Comparison of ENCODE assay signal across 16 cellular contexts in genomic region chr21:45088729-45089128, GRCh38. TPM values are rescaled to one million over a fixed set of nuclear protein-coding genes. Genes with fewer than 3 reads are reported as not detected.
DNase-seq lines count a peak whose midpoint lies in the region; ATAC-seq, FAIRE-seq and TF ChIP-seq lines count a peak whose summit lies in the region.
"Had no signal": no experiment of that assay in that cellular context is flagged by ENCODE, and none has a peak within 500 bp of the region (broad histone marks: within the 10 kb centered on the region; RNA-seq: fewer than 3 reads in every experiment).

No MANE protein-coding gene starts in this region.

- DNase-seq in activated CD8-positive, alpha-beta T cell treated with anti-CD3 and anti-CD28 coated beads for 36 hours, result peak; percentile 43
- no peak for DNase-seq in activated CD8-positive, alpha-beta T cell treated with anti-CD3 and anti-CD28 coated beads, Interleukin-2, amount 10 ng/mL, durations not matched to agents 7 days and 5 days
- peak; percentile 21 for DNase-seq in LHCN-M2 (ENCODE audit: low read depth)
- DNase-seq in trophoblast cell, result peak; percentile 21 to 26
- DNase-seq in upper lobe of left lung, result no peak
- DNase-seq in dermis blood vessel endothelial cell, result no peak
- no peak for DNase-seq in urothelium cell line (ENCODE audit: low spot score)
- DNase-seq: NCI-H1105 treated with DMSO at 0.1 percent for 48 hours, NCI-H187, NCI-H446 treated with DMSO at 0.1 percent for 48 hours, NCI-H748 treated with DMSO at 0.1 percent for 48 hours, Peyer's patch, SHP77 had no signal

- H2BK120ac ChIP-seq in trophoblast cell (ENCODE audit: insufficient read depth, low read length, poor library complexity), result no peak overlapping the region

- no peaks in the 10 kb centered on the region for H3K27me3 ChIP-seq in trophoblast cell (ENCODE audit: insufficient read depth, low read length)
- no peaks in the 10 kb centered on the region for H3K27me3 ChIP-seq in upper lobe of left lung
- H3K27me3 ChIP-seq: Peyer's patch had no signal

- H2AFZ ChIP-seq in trophoblast cell (ENCODE audit: insufficient read depth, low read length, poor library complexity), result no peak overlapping the region
- H2AFZ ChIP-seq: GM23338 had no signal

- no peak overlapping the region for H3K23ac ChIP-seq in trophoblast cell (ENCODE audit: low read length)

- CTCF ChIA-PET in activated CD8-positive, alpha-beta T cell treated with anti-CD3 and anti-CD28 coated beads for 36 hours (lab: Charles Lee), result interaction anchor here (1.1 to 3.2 kb wide), 4 partner anchors 12 to 49 kb away, joined by 3 to 10 read pairs (median 5); no protein-coding TSS in a partner anchor
- CTCF ChIA-PET in activated CD8-positive, alpha-beta T cell treated with anti-CD3 and anti-CD28 coated beads, Interleukin-2, amount 10 ng/mL, durations not matched to agents 7 days and 5 days (lab: Charles Lee), result interaction anchor here (2.0 to 2.8 kb wide), 3 partner anchors 11 to 40 kb away, joined by 7 to 18 read pairs (median 10); no protein-coding TSS in a partner anchor

- FAIRE-seq in urothelium cell line (lab: Jason Lieb, UNC), result no peak
- FAIRE-seq: GM12878 had no signal

- H3K4me3 ChIP-seq in trophoblast cell (ENCODE audit: low read depth, low read length), result no peak overlapping the region
- no peak overlapping the region for H3K4me3 ChIP-seq in upper lobe of left lung
- H3K4me3 ChIP-seq: GM12878, GM23338, Peyer's patch had no signal

- TF ChIP-seq EP300 in upper lobe of left lung (IDR thresholded peaks at IDR 0.05), result no peak

- intact Hi-C loops in activated CD8-positive, alpha-beta T cell treated with anti-CD3 and anti-CD28 coated beads for 36 hours (cut with micrococcal nuclease), result no loop called here

- ATAC-seq in activated CD8-positive, alpha-beta T cell treated with anti-CD3 and anti-CD28 coated beads for 36 hours, result no peak
- ATAC-seq in activated CD8-positive, alpha-beta T cell treated with anti-CD3 and anti-CD28 coated beads, Interleukin-2, amount 10 ng/mL, durations not matched to agents 7 days and 5 days, result no peak
- ATAC-seq in activated T-helper 17 cell treated with anti-CD3 and anti-CD28 coated beads, Interleukin-2, amount 50 U/mL, for 72 hours (replicated peaks), result peak; percentile 67
- ATAC-seq in upper lobe of left lung (ENCODE audit: low FRiP score in 2 of 2), result no peak
- ATAC-seq: GM12878, GM23338 had no signal

- no peak overlapping the region for H3K27ac ChIP-seq in trophoblast cell (ENCODE audit: low read depth, low read length)
- no peak overlapping the region for H3K27ac ChIP-seq in upper lobe of left lung
- H3K27ac ChIP-seq: Peyer's patch had no signal

- peaks cover 77% of the 10 kb centered on the region for H3K4me1 Mint-ChIP-seq in activated CD8-positive, alpha-beta T cell treated with anti-CD3 and anti-CD28 coated beads for 36 hours (ENCODE audit: low read depth)
- H3K4me1 Mint-ChIP-seq in activated CD8-positive, alpha-beta T cell treated with anti-CD3 and anti-CD28 coated beads, Interleukin-2, amount 10 ng/mL, durations not matched to agents 7 days and 5 days (ENCODE audit: low read depth), result peaks cover 80% of the 10 kb centered on the region
- peaks cover 47% of the 10 kb centered on the region for H3K4me1 Mint-ChIP-seq in activated T-helper 17 cell treated with anti-CD3 and anti-CD28 coated beads, Interleukin-2, amount 50 U/mL, for 72 hours

- H4K8ac ChIP-seq in trophoblast cell (ENCODE audit: low read depth, low read length), result no peak overlapping the region

- H2AK5ac ChIP-seq in trophoblast cell (ENCODE audit: low read length), result no peak overlapping the region

- no peak overlapping the region for H4K91ac ChIP-seq in trophoblast cell (ENCODE audit: low read depth, low read length)

- H2BK12ac ChIP-seq in trophoblast cell (ENCODE audit: low read length), result no peak overlapping the region

- H3K36me3 ChIP-seq in trophoblast cell (ENCODE audit: control insufficient read depth in 1 of 2, insufficient read depth in 2 of 2, low read length in 2 of 2), result no peaks in the 10 kb centered on the region
- no peaks in the 10 kb centered on the region for H3K36me3 ChIP-seq in upper lobe of left lung
- H3K36me3 ChIP-seq: Peyer's patch had no signal

- H3K79me1 ChIP-seq in trophoblast cell (ENCODE audit: low read length), result no peaks in the 10 kb centered on the region

- H3K4me1 ChIP-seq in trophoblast cell (ENCODE audit: control insufficient read depth in 1 of 2, insufficient read depth in 2 of 2, low read length in 2 of 2) (peaks cover 4 to 9% of the 10 kb centered on the region in 2 experiments), upper lobe of left lung (peaks cover 31 to 54% (median 39%) of the 10 kb centered on the region in 4 donors)

- no peaks in the 10 kb centered on the region for H3K79me2 ChIP-seq in trophoblast cell (ENCODE audit: control insufficient read depth, insufficient read depth, low read length, poor library complexity)

- TF ChIP-seq CTCF in activated CD8-positive, alpha-beta T cell treated with anti-CD3 and anti-CD28 coated beads for 36 hours (IDR thresholded peaks at IDR 0.05), result no peak
- no peak for TF ChIP-seq CTCF in upper lobe of left lung (IDR thresholded peaks at IDR 0.05)

- no peak for TF ChIP-seq POLR2A in upper lobe of left lung (IDR thresholded peaks at IDR 0.05)

- H3K9me3 ChIP-seq in trophoblast cell (ENCODE audit: insufficient read depth, low read depth, low read length) (no peaks in the 10 kb centered on the region), upper lobe of left lung (no peaks in the 10 kb centered on the region)
- H3K9me3 ChIP-seq: Peyer's patch had no signal

- H3K4ac ChIP-seq in trophoblast cell (ENCODE audit: low read depth, low read length), result no peak overlapping the region

- whole genome bisulfite sequencing in trophoblast cell (ENCODE audit: extremely low coverage, insufficient coverage, insufficient read length), result no CpG with 5 or more reads among the region's 8 CpGs
- WGBS in upper lobe of left lung, 2 donors, result 90% methylated on average over 8 of the region's 8 CpGs

- H3K36me3 Mint-ChIP-seq in activated CD8-positive, alpha-beta T cell treated with anti-CD3 and anti-CD28 coated beads for 36 hours (ENCODE audit: low read depth), result peaks cover 11% of the 10 kb centered on the region
- peaks cover 18% of the 10 kb centered on the region for H3K36me3 Mint-ChIP-seq in activated CD8-positive, alpha-beta T cell treated with anti-CD3 and anti-CD28 coated beads, Interleukin-2, amount 10 ng/mL, durations not matched to agents 7 days and 5 days (ENCODE audit: low read depth)
- no peaks in the 10 kb centered on the region for H3K36me3 Mint-ChIP-seq in activated T-helper 17 cell treated with anti-CD3 and anti-CD28 coated beads, Interleukin-2, amount 50 U/mL, for 72 hours (ENCODE audit: low read depth)

- H2BK5ac ChIP-seq in trophoblast cell (ENCODE audit: low read depth, low read length, poor library complexity), result no peak overlapping the region

- POLR2A ChIA-PET in activated CD8-positive, alpha-beta T cell treated with anti-CD3 and anti-CD28 coated beads for 36 hours (lab: Charles Lee), result interaction anchor here (0.9 to 1.5 kb wide), 4 partner anchors 10 to 17 kb away, joined by 3 to 4 read pairs (median 4); partner anchors contain the start of gene ADARB1
- POLR2A ChIA-PET in activated CD8-positive, alpha-beta T cell treated with anti-CD3 and anti-CD28 coated beads, Interleukin-2, amount 10 ng/mL, durations not matched to agents 7 days and 5 days (lab: Charles Lee), result no interaction called here

- no peaks in the 10 kb centered on the region for H3K9me3 Mint-ChIP-seq in activated CD8-positive, alpha-beta T cell treated with anti-CD3 and anti-CD28 coated beads for 36 hours
- no peaks in the 10 kb centered on the region for H3K9me3 Mint-ChIP-seq in activated CD8-positive, alpha-beta T cell treated with anti-CD3 and anti-CD28 coated beads, Interleukin-2, amount 10 ng/mL, durations not matched to agents 7 days and 5 days (ENCODE audit: insufficient read depth)
- H3K9me3 Mint-ChIP-seq in activated T-helper 17 cell treated with anti-CD3 and anti-CD28 coated beads, Interleukin-2, amount 50 U/mL, for 72 hours, result no peaks in the 10 kb centered on the region
- H3K9me3 Mint-ChIP-seq: GM23338 had no signal

- H4K12ac ChIP-seq in trophoblast cell (ENCODE audit: low read depth, low read length), result no peak overlapping the region

- peak overlapping the region; percentile 30 for H3K27ac Mint-ChIP-seq in activated CD8-positive, alpha-beta T cell treated with anti-CD3 and anti-CD28 coated beads for 36 hours
- H3K27ac Mint-ChIP-seq in activated CD8-positive, alpha-beta T cell treated with anti-CD3 and anti-CD28 coated beads, Interleukin-2, amount 10 ng/mL, durations not matched to agents 7 days and 5 days, result no peak overlapping the region
- no peak overlapping the region for H3K27ac Mint-ChIP-seq in activated T-helper 17 cell treated with anti-CD3 and anti-CD28 coated beads, Interleukin-2, amount 50 U/mL, for 72 hours
- H3K27ac Mint-ChIP-seq: GM23338 had no signal

- no peaks in the 10 kb centered on the region for H3K27me3 Mint-ChIP-seq in activated CD8-positive, alpha-beta T cell treated with anti-CD3 and anti-CD28 coated beads for 36 hours
- H3K27me3 Mint-ChIP-seq in activated CD8-positive, alpha-beta T cell treated with anti-CD3 and anti-CD28 coated beads, Interleukin-2, amount 10 ng/mL, durations not matched to agents 7 days and 5 days (ENCODE audit: low read depth), result no peaks in the 10 kb centered on the region
- no peaks in the 10 kb centered on the region for H3K27me3 Mint-ChIP-seq in activated T-helper 17 cell treated with anti-CD3 and anti-CD28 coated beads, Interleukin-2, amount 50 U/mL, for 72 hours

- H3K4me2 ChIP-seq in trophoblast cell (ENCODE audit: low read length), result no peak overlapping the region
- H3K4me2 ChIP-seq: GM23338 had no signal

- no peak overlapping the region for H3K18ac ChIP-seq in trophoblast cell (ENCODE audit: low read length)

- no peak overlapping the region for H3K9ac ChIP-seq in trophoblast cell (ENCODE audit: low read length)

- no peak overlapping the region for H3K14ac ChIP-seq in trophoblast cell (ENCODE audit: low read length)

- no peak overlapping the region for H3K4me3 Mint-ChIP-seq in activated CD8-positive, alpha-beta T cell treated with anti-CD3 and anti-CD28 coated beads for 36 hours
- H3K4me3 Mint-ChIP-seq in activated CD8-positive, alpha-beta T cell treated with anti-CD3 and anti-CD28 coated beads, Interleukin-2, amount 10 ng/mL, durations not matched to agents 7 days and 5 days, result no peak overlapping the region
- H3K4me3 Mint-ChIP-seq in activated T-helper 17 cell treated with anti-CD3 and anti-CD28 coated beads, Interleukin-2, amount 50 U/mL, for 72 hours, result no peak overlapping the region
- H3K4me3 Mint-ChIP-seq: GM23338 had no signal

RNA-seq across cellular contexts. Expression of gene ADARB1, which starts 14.3 kb away (rescaled TPM):
- 10 to 100 TPM; 36.2 to 37.1 TPM for total RNA-seq in activated CD8-positive, alpha-beta T cell treated with anti-CD3 and anti-CD28 coated beads for 36 hours
- 10 to 100 TPM; 52.9 to 66.2 TPM for total RNA-seq in activated CD8-positive, alpha-beta T cell treated with anti-CD3 and anti-CD28 coated beads, Interleukin-2, amount 10 ng/mL, durations not matched to agents 7 days and 5 days
- total RNA-seq in LHCN-M2 (2014; rRNA removed), result 25.4 and 29.6 TPM in 2 replicates
- 63.3 TPM for polyA plus RNA-seq in LHCN-M2 (2012)
- total RNA-seq in activated T-helper 17 cell treated with anti-CD3 and anti-CD28 coated beads, Interleukin-2, amount 50 U/mL, for 72 hours, result 10 to 100 TPM; 22.7 to 32.0 TPM
- 12.9 and 14.2 TPM in 2 replicates for polyA plus RNA-seq in trophoblast cell (2013)
- total RNA-seq in upper lobe of left lung, result 10 to 100 TPM; 26.5 to 94.3 (median 42.4) TPM
- total RNA-seq in dermis blood vessel endothelial cell, result 27.0 and 32.0 TPM in 2 replicates

Comparison
In these comparisons a context has a peak if more than half of its experiments do, and no peak if none do; other contexts are left out.
1. DNase-seq: peak in activated CD8-positive, alpha-beta T cell treated with anti-CD3 and anti-CD28 coated beads for 36 hours (single experiment), LHCN-M2 (single experiment) and trophoblast cell (2 of 2); none in activated CD8-positive, alpha-beta T cell treated with anti-CD3 and anti-CD28 coated beads, Interleukin-2, amount 10 ng/mL, durations not matched to agents 7 days and 5 days (single experiment), upper lobe of left lung (0 of 2), dermis blood vessel endothelial cell (single experiment) and urothelium cell line (single experiment).